Comparison of ENCODE assay signal across 8 cellular contexts in genomic region chr7:99505324-99505662, GRCh38. TPM values are rescaled to one million over a fixed set of nuclear protein-coding genes. Genes with fewer than 3 reads are reported as not detected.
DNase-seq lines count a peak whose midpoint lies in the region; ATAC-seq and TF ChIP-seq lines count a peak whose summit lies in the region.

No MANE protein-coding gene starts in this region.

- H3K4me1 ChIP-seq in duodenal mucosa (ENCODE audit: control insufficient read depth in 1 of 2, insufficient read depth in 2 of 2, low read length in 2 of 2) (peaks cover 14 to 28% of the 10 kb centered on the region in 2 donors), neural progenitor cell (peaks cover 9% of the 10 kb centered on the region)

- peaks cover 22% of the 10 kb centered on the region for H3F3A ChIP-seq in neural progenitor cell (ENCODE audit: low read depth)

- H3K4me3 Mint-ChIP-seq in neural progenitor cell, result peak overlapping the region; percentile 97

- in situ Hi-C loops in G401 (cut with HindIII; ENCODE audit: low sequenced_read_pairs), result no loop called here

- H3K27ac ChIP-seq in duodenal mucosa (ENCODE audit: low read depth, low read length) (peak overlapping the region; percentile 97), neural progenitor cell (no peak overlapping the region)

- H3K27me3 Mint-ChIP-seq in neural progenitor cell (ENCODE audit: insufficient read depth, low read depth), result peaks cover 4% of the 10 kb centered on the region

- H3K4me2 ChIP-seq in neural progenitor cell, result peak overlapping the region; percentile 87

- peak; percentile 7 for ATAC-seq in GM19043 (IDR thresholded peaks at IDR 0.05; ENCODE audit: low read depth, unreplicated experiment)

- peak overlapping the region; percentile 69 for H3K27ac Mint-ChIP-seq in neural progenitor cell

- no peaks in the 10 kb centered on the region for H3K27me3 ChIP-seq in MG63
- H3K27me3 ChIP-seq in duodenal mucosa (ENCODE audit: control insufficient read depth in 1 of 2, insufficient read depth in 2 of 2, low read length in 2 of 2), result no peaks in the 10 kb centered on the region
- no peaks in the 10 kb centered on the region for H3K27me3 ChIP-seq in neural progenitor cell

- H3K36me3 ChIP-seq in MG63 (peaks cover 3% of the 10 kb centered on the region; the same call in 1 of the 2 replicates), duodenal mucosa (ENCODE audit: control insufficient read depth in 1 of 2, insufficient read depth in 2 of 2, low read length in 2 of 2) (no peaks in the 10 kb centered on the region), neural progenitor cell (no peaks in the 10 kb centered on the region)

- H3K79me2 ChIP-seq in neural progenitor cell (ENCODE audit: low read depth), result peaks cover 58% of the 10 kb centered on the region

- H3K9ac ChIP-seq in duodenal mucosa (ENCODE audit: low read depth in 1 of 2, low read length in 2 of 2), result peak overlapping the region; percentile 69 to 93
- peak overlapping the region; percentile 75 for H3K9ac ChIP-seq in neural progenitor cell

- H4K20me1 ChIP-seq in neural progenitor cell (ENCODE audit: low read depth), result no peaks in the 10 kb centered on the region

- peak overlapping the region; percentile 99 for H2AFZ ChIP-seq in neural progenitor cell (replicated peaks)

- peaks cover 21% of the 10 kb centered on the region for H3K4me1 Mint-ChIP-seq in neural progenitor cell

- DNase-seq in MG63 (no peak), neural progenitor cell (ENCODE audit: low spot score) (no peak), NCI-H1930 (lab: John Stamatoyannopoulos, UW) (no peak), SHP77 treated with DMSO at 0.1 percent for 48 hours (lab: John Stamatoyannopoulos, UW) (no peak), G401 (ENCODE audit: low spot score) (no peak)
- no peak for DNase-seq in activated CD4-positive, CD25-positive, alpha-beta regulatory T cell treated with anti-CD3 and anti-CD28 coated beads, Interleukin-2, amount 50 U/mL, for 72 hours

- H3K4me3 ChIP-seq in MG63, result peak overlapping the region; percentile 73
- peak overlapping the region; percentile 88 to 96 for H3K4me3 ChIP-seq in duodenal mucosa (ENCODE audit: low read depth in 1 of 2, low read length in 2 of 2)
- H3K4me3 ChIP-seq in neural progenitor cell, result peak overlapping the region; percentile 92

- TF ChIP-seq CTCF in neural progenitor cell (IDR thresholded peaks at IDR 0.05), result no peak

- peaks cover 3% of the 10 kb centered on the region for H3K36me3 Mint-ChIP-seq in neural progenitor cell

- H3K9me3 ChIP-seq in MG63 (no peaks in the 10 kb centered on the region), duodenal mucosa (ENCODE audit: control insufficient read depth in 1 of 2, low read length in 2 of 2) (no peaks in the 10 kb centered on the region), neural progenitor cell (ENCODE audit: low read depth) (no peaks in the 10 kb centered on the region)

- no peaks in the 10 kb centered on the region for H3K9me3 Mint-ChIP-seq in neural progenitor cell

RNA-seq across cellular contexts. Expression of gene ZKSCAN5, which starts 0.8 kb away (rescaled TPM):
- 4.4 and 9.4 TPM in 2 replicates for total RNA-seq in MG63 (2014; rRNA removed; shearing (Covaris generic); ENCODE audit: low replicate concordance)
- 19.6 and 23.3 TPM in 2 replicates for total RNA-seq in neural progenitor cell (ENCODE audit: low replicate concordance)
- 18.6 and 23.1 TPM in 2 replicates for total RNA-seq in G401 (2014; rRNA removed; shearing (Covaris generic))

RNA-seq across cellular contexts. Expression of gene ZNF394, which starts 5.2 kb away (rescaled TPM):
- total RNA-seq in MG63 (2014; rRNA removed; shearing (Covaris generic); ENCODE audit: low replicate concordance), result 10.4 and 13.3 TPM in 2 replicates
- 16.8 and 22.4 TPM in 2 replicates for total RNA-seq in neural progenitor cell (ENCODE audit: low replicate concordance)
- total RNA-seq in G401 (2014; rRNA removed; shearing (Covaris generic)), result 20.7 and 21.5 TPM in 2 replicates

RNA-seq across cellular contexts. Expression of gene ZNF789, which starts 32.6 kb away (rescaled TPM):
- 4.2 and 5.0 TPM in 2 replicates for total RNA-seq in MG63 (2014; rRNA removed; shearing (Covaris generic); ENCODE audit: low replicate concordance)
- total RNA-seq in neural progenitor cell (ENCODE audit: low replicate concordance), result 18.7 and 20.2 TPM in 2 replicates
- total RNA-seq in G401 (2014; rRNA removed; shearing (Covaris generic)), result 7.8 and 8.9 TPM in 2 replicates

RNA-seq across cellular contexts. Expression of gene ATP5MF, which starts 39.3 kb away (rescaled TPM):
- 1,206 and 1,207 TPM in 2 replicates for total RNA-seq in MG63 (2014; rRNA removed; shearing (Covaris generic); ENCODE audit: low replicate concordance)
- total RNA-seq in neural progenitor cell (ENCODE audit: low replicate concordance), result 2,754 and 3,838 TPM in 2 replicates
- 1,769 and 1,935 TPM in 2 replicates for total RNA-seq in G401 (2014; rRNA removed; shearing (Covaris generic))

RNA-seq across cellular contexts. Expression of gene FAM200A, which starts 46.6 kb away (rescaled TPM):
- 0.72 and 5.1 TPM in 2 replicates for total RNA-seq in MG63 (2014; rRNA removed; shearing (Covaris generic); ENCODE audit: low replicate concordance)
- 14.7 and 21.1 TPM in 2 replicates for total RNA-seq in neural progenitor cell (ENCODE audit: low replicate concordance)
- total RNA-seq in G401 (2014; rRNA removed; shearing (Covaris generic)), result 2.6 and 5.0 TPM in 2 replicates
